Comparison of ENCODE assay signal across 16 cellular contexts in the genomic region with DNA sequence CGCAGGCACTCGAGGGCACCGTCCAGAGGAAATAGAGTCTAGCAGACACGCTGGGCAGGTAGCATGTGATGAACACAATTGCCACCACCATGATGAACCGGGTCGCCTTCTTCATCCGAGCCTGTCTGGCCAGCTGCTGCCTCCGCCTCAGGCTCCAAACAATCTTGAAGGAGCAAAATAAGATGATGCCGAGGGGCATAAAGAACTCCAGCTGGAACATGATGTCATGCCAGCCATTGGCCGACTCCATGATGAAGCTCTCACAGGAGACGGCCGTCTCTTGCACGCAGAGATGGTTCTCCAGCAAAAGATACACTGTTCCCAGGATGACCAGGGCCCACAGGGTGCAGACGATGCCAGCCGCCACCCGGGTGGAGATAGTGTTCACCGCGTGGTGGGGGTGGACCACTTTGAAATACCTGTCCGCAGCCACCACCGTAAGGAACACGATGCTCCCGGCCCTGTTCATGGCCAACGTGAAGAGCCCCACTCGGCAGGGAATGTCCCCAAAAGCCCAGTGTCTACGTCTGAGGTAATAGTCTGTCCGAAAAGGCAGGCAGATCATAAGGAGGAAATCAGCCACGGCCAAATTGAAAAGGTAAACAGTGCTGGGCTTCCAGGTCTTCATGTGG. TPM values are rescaled to one million over a fixed set of nuclear protein-coding genes. Genes with fewer than 3 reads are reported as not detected.
A peak's percentile ranks its signal among the peaks of the same experiment; 100 is the strongest.
DNase-seq lines count a peak whose midpoint lies in the region; ATAC-seq, FAIRE-seq and TF ChIP-seq lines count a peak whose summit lies in the region.
"Had no signal": no experiment of that assay in that cellular context is flagged by ENCODE, and none has a peak within 500 bp of the region (broad histone marks: within the 10 kb centered on the region; RNA-seq: fewer than 3 reads in every experiment).

No MANE protein-coding gene starts in this region.

- no peaks in the 10 kb centered on the region for H3K36me3 ChIP-seq in left ventricle myocardium inferior
- H3K36me3 ChIP-seq in HepG2 (replicated peaks in 1 of 2; ENCODE audit: control insufficient read depth in 1 of 2, insufficient read depth in 2 of 2, low read length in 2 of 2), result no peaks in the 10 kb centered on the region
- H3K36me3 ChIP-seq: BLaER1 had no signal

- in situ Hi-C loops in HepG2 (cut with HindIII; ENCODE audit: extremely low pct_ligation_motif_present, low pct_unique_long_range_greater_than_20kb), result no loop called here

- TF ChIP-seq POLR2A in HepG2 (IDR thresholded peaks at IDR 0.05; ENCODE audit: insufficient read depth in 1 of 2, low read depth in 2 of 2, low read length in 2 of 2), result no peak

- peaks cover 22% of the 10 kb centered on the region for H3K27me3 ChIP-seq in left ventricle myocardium inferior (ENCODE audit: low read depth)
- H3K27me3 ChIP-seq in right cardiac atrium (ENCODE audit: control insufficient read depth, insufficient read depth), result no peaks in the 10 kb centered on the region
- H3K27me3 ChIP-seq in HepG2 (ENCODE audit: control insufficient read depth in 1 of 2, insufficient read depth in 2 of 2, low read length in 2 of 2), result no peaks in the 10 kb centered on the region
- H3K27me3 ChIP-seq: BLaER1 had no signal

- TF ChIP-seq EP300 in HepG2 (IDR thresholded peaks at IDR 0.05; ENCODE audit: low read depth in 2 of 2, low read length in 2 of 2), result no peak
- TF ChIP-seq EP300 in HepG2 (CRISPR knock-in tag; IDR thresholded peaks at IDR 0.05; ENCODE audit: borderline replicate concordance), result no peak

- no peak for TF ChIP-seq CTCF in left ventricle myocardium inferior (IDR thresholded peaks at IDR 0.05; ENCODE audit: borderline replicate concordance)
- no peak for TF ChIP-seq CTCF in HepG2 (CRISPR knock-in tag; IDR thresholded peaks at IDR 0.05)
- TF ChIP-seq CTCF in type B pancreatic cell (conservative IDR thresholded peaks at IDR 0.05), result no peak

- H3K9me3 ChIP-seq in left ventricle myocardium inferior (replicated peaks) (no peaks in the 10 kb centered on the region), right cardiac atrium (ENCODE audit: control insufficient read depth, low read length) (no peaks in the 10 kb centered on the region), HepG2 (ENCODE audit: low read length) (no peaks in the 10 kb centered on the region)
- H3K9me3 ChIP-seq: BLaER1, SK-N-SH had no signal

- H3K4me1 ChIP-seq in left ventricle myocardium inferior, result no peaks in the 10 kb centered on the region
- no peaks in the 10 kb centered on the region for H3K4me1 ChIP-seq in right cardiac atrium (ENCODE audit: control insufficient read depth, insufficient read depth, low read length)
- peaks cover 80% of the 10 kb centered on the region for H3K4me1 ChIP-seq in HepG2 (ENCODE audit: insufficient read depth, low read length)

- no peaks in the 10 kb centered on the region for H3K27me3 Mint-ChIP-seq in activated CD8-positive, alpha-beta T cell treated with anti-CD3 and anti-CD28 coated beads, Interleukin-2, amount 10 ng/mL, durations not matched to agents 7 days and 5 days (ENCODE audit: low read depth)
- no peaks in the 10 kb centered on the region for H3K27me3 Mint-ChIP-seq in type B pancreatic cell

- peak overlapping the region; percentile 91 for H2AFZ ChIP-seq in HepG2 (ENCODE audit: low read length)

- peak overlapping the region; percentile 58 for H3K9ac ChIP-seq in HepG2 (ENCODE audit: insufficient read depth, low read depth, low read length)
- H3K9ac ChIP-seq: BLaER1, SK-N-SH had no signal

- CTCF ChIA-PET in activated CD8-positive, alpha-beta T cell treated with anti-CD3 and anti-CD28 coated beads, Interleukin-2, amount 10 ng/mL, durations not matched to agents 7 days and 5 days (lab: Charles Lee), result no interaction called here
- CTCF ChIA-PET in HepG2 (lab: Yijun Ruan, JAX; ENCODE audit: low intra/inter-chr PET ratio, low total read pairs), result no interaction called here

- no peak overlapping the region for H3K4me3 Mint-ChIP-seq in activated CD8-positive, alpha-beta T cell treated with anti-CD3 and anti-CD28 coated beads, Interleukin-2, amount 10 ng/mL, durations not matched to agents 7 days and 5 days
- peak overlapping the region; percentile 48 for H3K4me3 Mint-ChIP-seq in type B pancreatic cell

- POLR2A ChIA-PET in activated CD8-positive, alpha-beta T cell treated with anti-CD3 and anti-CD28 coated beads, Interleukin-2, amount 10 ng/mL, durations not matched to agents 7 days and 5 days (lab: Charles Lee), result interaction anchor here (0.6 kb wide), 1 partner anchor 849 kb away, joined by 4 read pairs; no protein-coding TSS in a partner anchor
- POLR2A ChIA-PET in HepG2 (lab: Yijun Ruan, JAX), result interaction anchor here (1.4 kb wide), 1 partner anchor 9 kb away, joined by 4 read pairs; no protein-coding TSS in a partner anchor

- 90% methylated on average over 27 of the region's 27 CpGs for WGBS in right cardiac atrium
- 48% methylated on average over 13 of the region's 27 CpGs for WGBS in HepG2 (ENCODE audit: low lambda C conversion rate)

- FAIRE-seq in HepG2 (lab: Jason Lieb, UNC), result no peak

- intact Hi-C loops in left ventricle myocardium inferior (cut with micrococcal nuclease), result no loop called here
- intact Hi-C loops in right cardiac atrium (cut with DNase I), result no loop called here
- intact Hi-C loops in HepG2 (cut with micrococcal nuclease; ENCODE audit: unreplicated experiment), result loop anchor here (10.0 kb wide), 1 partner anchor 55 kb away; no protein-coding TSS in a partner anchor

- peak overlapping the region; percentile 51 for H3K4me3 ChIP-seq in left ventricle myocardium inferior
- H3K4me3 ChIP-seq in right cardiac atrium (ENCODE audit: low read length), result no peak overlapping the region
- peak overlapping the region; percentile 68 to 80 (median 76) for H3K4me3 ChIP-seq in HepG2 (replicated peaks in 1 of 3; ENCODE audit: insufficient read depth in 1 of 3, low read depth in 2 of 3, low read length in 3 of 3)
- H3K4me3 ChIP-seq: BLaER1, smooth muscle cell had no signal

- DNase-seq in left ventricle myocardium inferior, result no peak
- DNase-seq in right cardiac atrium, result no peak
- no peak for DNase-seq in activated CD8-positive, alpha-beta T cell treated with anti-CD3 and anti-CD28 coated beads, Interleukin-2, amount 10 ng/mL, durations not matched to agents 7 days and 5 days
- DNase-seq in HepG2 (ENCODE audit: low spot score), result no peak
- DNase-seq in type B pancreatic cell (ENCODE audit: extremely low spot score, unreplicated experiment), result no peak
- no peak for DNase-seq in DMS 273 (lab: John Stamatoyannopoulos, UW; ENCODE audit: unreplicated experiment)
- DNase-seq: KG1, NCI-H2227 treated with DMSO at 0.1 percent for 48 hours, occipital lobe, SK-N-SH had no signal

- H4K20me1 ChIP-seq in HepG2 (ENCODE audit: insufficient read depth, low read length), result no peaks in the 10 kb centered on the region
- H4K20me1 ChIP-seq: BLaER1 had no signal

- no peak for ATAC-seq in right cardiac atrium
- no peak for ATAC-seq in activated CD8-positive, alpha-beta T cell treated with anti-CD3 and anti-CD28 coated beads, Interleukin-2, amount 10 ng/mL, durations not matched to agents 7 days and 5 days
- peak; percentile 9; the same call in 1 of the 3 replicates for ATAC-seq in HepG2
- no peak for ATAC-seq in GM21619 (IDR thresholded peaks at IDR 0.05; ENCODE audit: unreplicated experiment)
- no peak for ATAC-seq in HG02973 (IDR thresholded peaks at IDR 0.05; ENCODE audit: unreplicated experiment)

- peaks cover 2% of the 10 kb centered on the region for H3K36me3 Mint-ChIP-seq in activated CD8-positive, alpha-beta T cell treated with anti-CD3 and anti-CD28 coated beads, Interleukin-2, amount 10 ng/mL, durations not matched to agents 7 days and 5 days (ENCODE audit: low read depth)
- H3K36me3 Mint-ChIP-seq in type B pancreatic cell, result no peaks in the 10 kb centered on the region

- TF ChIP-seq RAD21 in HepG2 (CRISPR knock-in tag; IDR thresholded peaks at IDR 0.05), result no peak

- H3K79me2 ChIP-seq in HepG2 (ENCODE audit: insufficient read depth, low read length), result no peaks in the 10 kb centered on the region

- H3K27ac Mint-ChIP-seq in activated CD8-positive, alpha-beta T cell treated with anti-CD3 and anti-CD28 coated beads, Interleukin-2, amount 10 ng/mL, durations not matched to agents 7 days and 5 days, result peak overlapping the region; percentile 65
- peak overlapping the region; percentile 73 for H3K27ac Mint-ChIP-seq in type B pancreatic cell

- H3K27ac ChIP-seq in left ventricle myocardium inferior (replicated peaks), result no peak overlapping the region
- no peak overlapping the region for H3K27ac ChIP-seq in right cardiac atrium (ENCODE audit: low read length)
- H3K27ac ChIP-seq in HepG2 (ENCODE audit: extremely low read length, insufficient read depth, low read length), result no peak overlapping the region
- H3K27ac ChIP-seq: BLaER1 had no signal

- H3K4me1 Mint-ChIP-seq in activated CD8-positive, alpha-beta T cell treated with anti-CD3 and anti-CD28 coated beads, Interleukin-2, amount 10 ng/mL, durations not matched to agents 7 days and 5 days (ENCODE audit: low read depth), result peaks cover 73% of the 10 kb centered on the region
- H3K4me1 Mint-ChIP-seq in type B pancreatic cell (ENCODE audit: unreplicated experiment), result peaks cover 28% of the 10 kb centered on the region

- BruUV-seq in HepG2 (replicated peaks; lab: Mats Ljungman, UMichigan), result no TSS peak

- H3K9me3 Mint-ChIP-seq in activated CD8-positive, alpha-beta T cell treated with anti-CD3 and anti-CD28 coated beads, Interleukin-2, amount 10 ng/mL, durations not matched to agents 7 days and 5 days (ENCODE audit: insufficient read depth), result no peaks in the 10 kb centered on the region
- H3K9me3 Mint-ChIP-seq in type B pancreatic cell, result no peaks in the 10 kb centered on the region

- peak overlapping the region; percentile 95 for H3K4me2 ChIP-seq in HepG2 (ENCODE audit: low read depth, low read length)
- H3K4me2 ChIP-seq: BLaER1, SK-N-SH, smooth muscle cell had no signal

RNA-seq across cellular contexts. Expression of gene HCAR1, which starts 0.9 kb away (rescaled TPM):
- total RNA-seq in left ventricle myocardium inferior, result not detected
- total RNA-seq in right cardiac atrium, result under 1 TPM in 3 of 4 donors, not detected in 1; 0.08 to 0.12 (median 0.11) TPM
- 0.20 TPM for polyA plus RNA-seq in right cardiac atrium
- total RNA-seq in activated CD8-positive, alpha-beta T cell treated with anti-CD3 and anti-CD28 coated beads, Interleukin-2, amount 10 ng/mL, durations not matched to agents 7 days and 5 days, result under 1 TPM; 0.08 TPM
- 0.34 and 0.53 TPM in 2 replicates for total RNA-seq in HepG2 (2016; rRNA removed; fragmentation: Illumina TruSeq; extraction: Trizol)
- total RNA-seq in HepG2 (2016; cell fraction: cytosol; rRNA removed; fragmentation: Illumina TruSeq; extraction: Trizol; ENCODE audit: low read depth), result 0.09 and 0.10 TPM in 2 replicates
- 0.43 and 0.48 TPM in 2 replicates for total RNA-seq in HepG2 (2016; cell fraction: insoluble cytoplasmic fraction; rRNA removed; fragmentation: Illumina TruSeq; extraction: Trizol)
- total RNA-seq in HepG2 (2016; cell fraction: membrane; rRNA removed; fragmentation: Illumina TruSeq; extraction: Trizol), result 0.31 and 0.40 TPM in 2 replicates
- total RNA-seq in HepG2 (2016; cell fraction: nucleus; rRNA removed; fragmentation: Illumina TruSeq; extraction: Trizol), result 0.40 and 0.41 TPM in 2 replicates
- 4.3 and 4.4 TPM in 2 replicates for polyA plus RNA-seq in HepG2 (2011; rRNA removed)
- 3.6 and 4.3 TPM in 2 replicates for polyA plus RNA-seq in HepG2 (2011; cell fraction: cytosol; rRNA removed)
- 2.2 and 2.4 TPM in 2 replicates for polyA plus RNA-seq in HepG2 (2011; cell fraction: nucleus; rRNA removed)
- 1.3 and 3.2 TPM in 2 replicates for polyA plus RNA-seq in HepG2 (2012)
- 0.07 and 0.08 TPM in 2 replicates for polyA plus RNA-seq in HepG2 (2016; cell fraction: cytosol; fragmentation: Illumina TruSeq; extraction: Trizol; ENCODE audit: low read depth)
- polyA plus RNA-seq in HepG2 (2016; cell fraction: insoluble cytoplasmic fraction; fragmentation: Illumina TruSeq; extraction: Trizol; ENCODE audit: low read depth), result 0.39 and 0.40 TPM in 2 replicates
- 0.13 and 0.19 TPM in 2 replicates for polyA plus RNA-seq in HepG2 (2016; cell fraction: membrane; fragmentation: Illumina TruSeq; extraction: Trizol; ENCODE audit: low read depth)
- polyA plus RNA-seq in HepG2 (2016; cell fraction: nucleus; fragmentation: Illumina TruSeq; extraction: Trizol; ENCODE audit: insufficient read depth, low read depth), result 0.59 and 0.72 TPM in 2 replicates
- polyA minus RNA-seq in HepG2 (2011; rRNA and poly(A)+ RNA removed; ENCODE audit: low replicate concordance), result 9.6 TPM in 1 of 2 replicates, not detected in the other
- 4.5 and 5.2 TPM in 2 replicates for polyA minus RNA-seq in HepG2 (2011; cell fraction: cytosol; rRNA and poly(A)+ RNA removed)
- 1.5 and 1.9 TPM in 2 replicates for polyA minus RNA-seq in HepG2 (2011; cell fraction: nucleus; rRNA and poly(A)+ RNA removed)
- total RNA-seq in type B pancreatic cell (ENCODE audit: low replicate concordance), result 5.0 and 7.4 TPM in 2 replicates
- total RNA-seq: smooth muscle cell had no signal
- polyA plus RNA-seq: SK-N-SH, smooth muscle cell had no signal

RNA-seq across cellular contexts. Expression of gene HCAR3, which starts 13.1 kb away (rescaled TPM):
- total RNA-seq in left ventricle myocardium inferior, result not detected
- not detected for total RNA-seq in right cardiac atrium
- polyA plus RNA-seq in right cardiac atrium, result 0.05 TPM
- not detected for total RNA-seq in activated CD8-positive, alpha-beta T cell treated with anti-CD3 and anti-CD28 coated beads, Interleukin-2, amount 10 ng/mL, durations not matched to agents 7 days and 5 days
- total RNA-seq in HepG2 (2016; rRNA removed; fragmentation: Illumina TruSeq; extraction: Trizol), result 0.11 and 0.20 TPM in 2 replicates
- 0.10 and 0.18 TPM in 2 replicates for total RNA-seq in HepG2 (2016; cell fraction: cytosol; rRNA removed; fragmentation: Illumina TruSeq; extraction: Trizol; ENCODE audit: low read depth)
- total RNA-seq in HepG2 (2016; cell fraction: insoluble cytoplasmic fraction; rRNA removed; fragmentation: Illumina TruSeq; extraction: Trizol), result 0.24 and 0.26 TPM in 2 replicates
- total RNA-seq in HepG2 (2016; cell fraction: membrane; rRNA removed; fragmentation: Illumina TruSeq; extraction: Trizol), result 0.09 TPM in 1 of 2 replicates, not detected in the other
- 0.16 TPM in 2 replicates for total RNA-seq in HepG2 (2016; cell fraction: nucleus; rRNA removed; fragmentation: Illumina TruSeq; extraction: Trizol)
- polyA plus RNA-seq in HepG2 (2011; rRNA removed), result 12.8 and 20.4 TPM in 2 replicates
- polyA plus RNA-seq in HepG2 (2011; cell fraction: cytosol; rRNA removed), result 13.9 and 25.5 TPM in 2 replicates
- 5.3 and 10.7 TPM in 2 replicates for polyA plus RNA-seq in HepG2 (2011; cell fraction: nucleus; rRNA removed)
- 5.5 and 7.2 TPM in 2 replicates for polyA plus RNA-seq in HepG2 (2012)
- 0.09 TPM in 1 of 2 replicates, not detected in the other for polyA plus RNA-seq in HepG2 (2016; cell fraction: cytosol; fragmentation: Illumina TruSeq; extraction: Trizol; ENCODE audit: low read depth)
- polyA plus RNA-seq in HepG2 (2016; cell fraction: insoluble cytoplasmic fraction; fragmentation: Illumina TruSeq; extraction: Trizol; ENCODE audit: low read depth), result 0.15 TPM in 1 of 2 replicates, not detected in the other
- 0.10 and 0.13 TPM in 2 replicates for polyA plus RNA-seq in HepG2 (2016; cell fraction: membrane; fragmentation: Illumina TruSeq; extraction: Trizol; ENCODE audit: low read depth)
- polyA plus RNA-seq in HepG2 (2016; cell fraction: nucleus; fragmentation: Illumina TruSeq; extraction: Trizol; ENCODE audit: insufficient read depth, low read depth), result 0.71 and 0.94 TPM in 2 replicates
- polyA minus RNA-seq in HepG2 (2011; rRNA and poly(A)+ RNA removed; ENCODE audit: low replicate concordance), result 26.1 TPM in 1 of 2 replicates, not detected in the other
- 4.7 and 9.5 TPM in 2 replicates for polyA minus RNA-seq in HepG2 (2011; cell fraction: cytosol; rRNA and poly(A)+ RNA removed)
- polyA minus RNA-seq in HepG2 (2011; cell fraction: nucleus; rRNA and poly(A)+ RNA removed), result 4.5 and 7.5 TPM in 2 replicates
- 0.46 and 2.6 TPM in 2 replicates for total RNA-seq in type B pancreatic cell (ENCODE audit: low replicate concordance)
- total RNA-seq: Daoy, smooth muscle cell had no signal
- polyA plus RNA-seq: SK-N-SH had no signal

RNA-seq across cellular contexts. Expression of gene DENR, which starts 22.9 kb away (rescaled TPM):
- 23.5 TPM for total RNA-seq in left ventricle myocardium inferior
- 10 to 100 TPM; 25.1 to 26.5 (median 26.0) TPM for total RNA-seq in right cardiac atrium
- 16.5 TPM for polyA plus RNA-seq in right cardiac atrium
- 10 to 100 TPM; 54.6 to 54.9 TPM for total RNA-seq in activated CD8-positive, alpha-beta T cell treated with anti-CD3 and anti-CD28 coated beads, Interleukin-2, amount 10 ng/mL, durations not matched to agents 7 days and 5 days
- total RNA-seq in HepG2 (2016; rRNA removed; fragmentation: Illumina TruSeq; extraction: Trizol), result 59.1 and 78.9 TPM in 2 replicates
- 21.7 and 21.9 TPM in 2 replicates for total RNA-seq in HepG2 (2016; cell fraction: cytosol; rRNA removed; fragmentation: Illumina TruSeq; extraction: Trizol; ENCODE audit: low read depth)
- total RNA-seq in HepG2 (2016; cell fraction: insoluble cytoplasmic fraction; rRNA removed; fragmentation: Illumina TruSeq; extraction: Trizol), result 60.4 and 77.7 TPM in 2 replicates
- total RNA-seq in HepG2 (2016; cell fraction: membrane; rRNA removed; fragmentation: Illumina TruSeq; extraction: Trizol), result 70.7 and 70.9 TPM in 2 replicates
- 25.9 and 30.2 TPM in 2 replicates for total RNA-seq in HepG2 (2016; cell fraction: nucleus; rRNA removed; fragmentation: Illumina TruSeq; extraction: Trizol)
- 23.8 and 30.0 TPM in 2 replicates for polyA plus RNA-seq in HepG2 (2011; rRNA removed)
- 14.5 and 20.1 TPM in 2 replicates for polyA plus RNA-seq in HepG2 (2011; cell fraction: cytosol; rRNA removed)
- polyA plus RNA-seq in HepG2 (2011; cell fraction: nucleus; rRNA removed), result 6.9 and 11.4 TPM in 2 replicates
- polyA plus RNA-seq in HepG2 (2012), result 28.0 and 41.3 TPM in 2 replicates
- 25.3 and 34.4 TPM in 2 replicates for polyA plus RNA-seq in HepG2 (2016; cell fraction: cytosol; fragmentation: Illumina TruSeq; extraction: Trizol; ENCODE audit: low read depth)
- polyA plus RNA-seq in HepG2 (2016; cell fraction: insoluble cytoplasmic fraction; fragmentation: Illumina TruSeq; extraction: Trizol; ENCODE audit: low read depth), result 102 and 104 TPM in 2 replicates
- polyA plus RNA-seq in HepG2 (2016; cell fraction: membrane; fragmentation: Illumina TruSeq; extraction: Trizol; ENCODE audit: low read depth), result 69.0 and 73.4 TPM in 2 replicates
- 52.9 and 57.8 TPM in 2 replicates for polyA plus RNA-seq in HepG2 (2016; cell fraction: nucleus; fragmentation: Illumina TruSeq; extraction: Trizol; ENCODE audit: insufficient read depth, low read depth)
- 11.0 and 13.1 TPM in 2 replicates for polyA minus RNA-seq in HepG2 (2011; rRNA and poly(A)+ RNA removed; ENCODE audit: low replicate concordance)
- polyA minus RNA-seq in HepG2 (2011; cell fraction: cytosol; rRNA and poly(A)+ RNA removed), result 12.1 and 13.5 TPM in 2 replicates
- 28.7 and 32.8 TPM in 2 replicates for polyA minus RNA-seq in HepG2 (2011; cell fraction: nucleus; rRNA and poly(A)+ RNA removed)
- 63.2 and 75.2 TPM in 2 replicates for total RNA-seq in type B pancreatic cell (ENCODE audit: low replicate concordance)

RNA-seq across cellular contexts. Expression of gene HCAR2, which starts 26.5 kb away (rescaled TPM):
- 0.14 TPM for total RNA-seq in left ventricle myocardium inferior
- total RNA-seq in right cardiac atrium, result under 1 TPM in 1 of 4 donors, not detected in 3; 0.58 TPM
- polyA plus RNA-seq in right cardiac atrium, result 0.16 TPM
- total RNA-seq in activated CD8-positive, alpha-beta T cell treated with anti-CD3 and anti-CD28 coated beads, Interleukin-2, amount 10 ng/mL, durations not matched to agents 7 days and 5 days, result not detected
- total RNA-seq in HepG2 (2016; rRNA removed; fragmentation: Illumina TruSeq; extraction: Trizol), result 0.09 TPM in 1 of 2 replicates, not detected in the other
- total RNA-seq in HepG2 (2016; cell fraction: cytosol; rRNA removed; fragmentation: Illumina TruSeq; extraction: Trizol; ENCODE audit: low read depth), result not detected in 2 replicates
- 0.09 TPM in 1 of 2 replicates, not detected in the other for total RNA-seq in HepG2 (2016; cell fraction: insoluble cytoplasmic fraction; rRNA removed; fragmentation: Illumina TruSeq; extraction: Trizol)
- total RNA-seq in HepG2 (2016; cell fraction: membrane; rRNA removed; fragmentation: Illumina TruSeq; extraction: Trizol), result not detected in 2 replicates
- total RNA-seq in HepG2 (2016; cell fraction: nucleus; rRNA removed; fragmentation: Illumina TruSeq; extraction: Trizol), result not detected in 2 replicates
- 5.6 and 9.2 TPM in 2 replicates for polyA plus RNA-seq in HepG2 (2011; rRNA removed)
- 4.4 and 5.5 TPM in 2 replicates for polyA plus RNA-seq in HepG2 (2011; cell fraction: cytosol; rRNA removed)
- polyA plus RNA-seq in HepG2 (2011; cell fraction: nucleus; rRNA removed), result 2.0 and 3.7 TPM in 2 replicates
- 1.7 and 2.1 TPM in 2 replicates for polyA plus RNA-seq in HepG2 (2012)
- not detected in 2 replicates for polyA plus RNA-seq in HepG2 (2016; cell fraction: cytosol; fragmentation: Illumina TruSeq; extraction: Trizol; ENCODE audit: low read depth)
- 0.11 TPM in 1 of 2 replicates, not detected in the other for polyA plus RNA-seq in HepG2 (2016; cell fraction: insoluble cytoplasmic fraction; fragmentation: Illumina TruSeq; extraction: Trizol; ENCODE audit: low read depth)
- polyA plus RNA-seq in HepG2 (2016; cell fraction: membrane; fragmentation: Illumina TruSeq; extraction: Trizol; ENCODE audit: low read depth), result not detected in 2 replicates
- not detected in 2 replicates for polyA plus RNA-seq in HepG2 (2016; cell fraction: nucleus; fragmentation: Illumina TruSeq; extraction: Trizol; ENCODE audit: insufficient read depth, low read depth)
- polyA minus RNA-seq in HepG2 (2011; rRNA and poly(A)+ RNA removed; ENCODE audit: low replicate concordance), result 0.33 and 12.9 TPM in 2 replicates
- 1.7 and 5.0 TPM in 2 replicates for polyA minus RNA-seq in HepG2 (2011; cell fraction: cytosol; rRNA and poly(A)+ RNA removed)
- 1.3 and 3.2 TPM in 2 replicates for polyA minus RNA-seq in HepG2 (2011; cell fraction: nucleus; rRNA and poly(A)+ RNA removed)
- total RNA-seq in type B pancreatic cell (ENCODE audit: low replicate concordance), result 21.4 and 93.8 TPM in 2 replicates
- total RNA-seq: Daoy, occipital lobe, temporal lobe had no signal
- polyA plus RNA-seq: SK-N-SH had no signal

RNA-seq across cellular contexts. Expression of gene CCDC62, which starts 44.7 kb away (rescaled TPM):
- total RNA-seq in left ventricle myocardium inferior, result 0.60 TPM
- 1 to 10 TPM in 2 of 4 donors, under 1 TPM in 2; 0.88 to 1.4 (median 1.1) TPM for total RNA-seq in right cardiac atrium
- 0.07 TPM for polyA plus RNA-seq in right cardiac atrium
- under 1 TPM; 0.60 to 0.63 TPM for total RNA-seq in activated CD8-positive, alpha-beta T cell treated with anti-CD3 and anti-CD28 coated beads, Interleukin-2, amount 10 ng/mL, durations not matched to agents 7 days and 5 days
- total RNA-seq in HepG2 (2016; rRNA removed; fragmentation: Illumina TruSeq; extraction: Trizol), result 0.07 TPM in 2 replicates
- total RNA-seq in HepG2 (2016; cell fraction: cytosol; rRNA removed; fragmentation: Illumina TruSeq; extraction: Trizol; ENCODE audit: low read depth), result 0.40 and 0.79 TPM in 2 replicates
- 0.07 and 0.13 TPM in 2 replicates for total RNA-seq in HepG2 (2016; cell fraction: insoluble cytoplasmic fraction; rRNA removed; fragmentation: Illumina TruSeq; extraction: Trizol)
- 0.14 and 0.31 TPM in 2 replicates for total RNA-seq in HepG2 (2016; cell fraction: membrane; rRNA removed; fragmentation: Illumina TruSeq; extraction: Trizol)
- total RNA-seq in HepG2 (2016; cell fraction: nucleus; rRNA removed; fragmentation: Illumina TruSeq; extraction: Trizol), result not detected in 2 replicates
- 0.04 and 0.10 TPM in 2 replicates for polyA plus RNA-seq in HepG2 (2011; rRNA removed)
- 0.01 TPM in 1 of 2 replicates, not detected in the other for polyA plus RNA-seq in HepG2 (2011; cell fraction: cytosol; rRNA removed)
- 0.10 and 0.12 TPM in 2 replicates for polyA plus RNA-seq in HepG2 (2011; cell fraction: nucleus; rRNA removed)
- polyA plus RNA-seq in HepG2 (2012), result 0.12 TPM in 1 of 2 replicates, not detected in the other
- polyA plus RNA-seq in HepG2 (2016; cell fraction: cytosol; fragmentation: Illumina TruSeq; extraction: Trizol; ENCODE audit: low read depth), result not detected in 2 replicates
- polyA plus RNA-seq in HepG2 (2016; cell fraction: insoluble cytoplasmic fraction; fragmentation: Illumina TruSeq; extraction: Trizol; ENCODE audit: low read depth), result not detected in 2 replicates
- 0.06 TPM in 1 of 2 replicates, not detected in the other for polyA plus RNA-seq in HepG2 (2016; cell fraction: membrane; fragmentation: Illumina TruSeq; extraction: Trizol; ENCODE audit: low read depth)
- polyA plus RNA-seq in HepG2 (2016; cell fraction: nucleus; fragmentation: Illumina TruSeq; extraction: Trizol; ENCODE audit: insufficient read depth, low read depth), result not detected in 2 replicates
- 0.18 and 0.89 TPM in 2 replicates for polyA minus RNA-seq in HepG2 (2011; rRNA and poly(A)+ RNA removed; ENCODE audit: low replicate concordance)
- not detected in 2 replicates for polyA minus RNA-seq in HepG2 (2011; cell fraction: cytosol; rRNA and poly(A)+ RNA removed)
- polyA minus RNA-seq in HepG2 (2011; cell fraction: nucleus; rRNA and poly(A)+ RNA removed), result 0.25 and 0.39 TPM in 2 replicates
- total RNA-seq in type B pancreatic cell (ENCODE audit: low replicate concordance), result 0.57 and 1.0 TPM in 2 replicates
